Comparison of ENCODE assay signal across 29 cellular contexts in genomic region chr2:25867389-25868003, GRCh38.
"Had no signal": no experiment of that assay in that cellular context is flagged by ENCODE, and none has a peak within 500 bp of the region (broad histone marks: within the 10 kb centered on the region; RNA-seq: fewer than 3 reads in every experiment).

No MANE protein-coding gene starts in this region.

- H3K9me3 ChIP-seq: MG63 had no signal

- H3K4me3 ChIP-seq: MG63, SK-N-MC had no signal

- DNase-seq: activated CD4-positive, alpha-beta T cell treated with anti-CD3 and anti-CD28 coated beads for 1 hour; activated CD4-positive, alpha-beta T cell treated with anti-CD3 and anti-CD28 coated beads, Interleukin-2, amount 10 ng/mL, durations not matched to agents 24 days and 14 days; activated CD4-positive, alpha-beta T cell treated with anti-CD3 and anti-CD28 coated beads, Interleukin-2, amount 50 U/mL, for 48 hours; activated gamma-delta T cell treated with Interleukin-2 at 50 U/mL for 16 hours; activated naive CD4-positive, alpha-beta T cell treated with anti-CD3 and anti-CD28 coated beads, Interleukin-2, amount 10 ng/mL, durations not matched to agents 7 days and 5 days; activated naive CD8-positive, alpha-beta T cell treated with anti-CD3 and anti-CD28 coated beads, Interleukin-2, amount 10 ng/mL, durations not matched to agents 7 days and 5 days; activated T-cell treated with anti-CD3 and anti-CD28 coated beads for 4 hours; activated T-cell treated with anti-CD3 and anti-CD28 coated beads, Interleukin-2, amount 50 U/mL, for 48 hours; aorta; central memory CD4-positive, alpha-beta T cell; MG63; MV-4-11; NCI-H1092 treated with DMSO at 0.1 percent for 48 hours; NCI-H1417 treated with DMSO at 0.1 percent for 48 hours; NCI-H1694; NCI-H2029; NCI-H2107; NCI-H2171 treated with DMSO at 0.1 percent for 48 hours; NCI-H226; NCI-H526; NCI-H774; OCI-M1; RPMI8226; T-cell had no signal

- H3K27me3 ChIP-seq: MG63 had no signal

- H3K36me3 ChIP-seq: MG63 had no signal

- H3K4me3 Mint-ChIP-seq: activated CD4-positive, alpha-beta T cell treated with anti-CD3 and anti-CD28 coated beads, Interleukin-2, amount 10 ng/mL, durations not matched to agents 24 days and 14 days; activated naive CD4-positive, alpha-beta T cell treated with anti-CD3 and anti-CD28 coated beads, Interleukin-2, amount 10 ng/mL, durations not matched to agents 7 days and 5 days; activated naive CD8-positive, alpha-beta T cell treated with anti-CD3 and anti-CD28 coated beads, Interleukin-2, amount 10 ng/mL, durations not matched to agents 7 days and 5 days; activated T-helper 17 cell treated with anti-CD3 and anti-CD28 coated beads, Interleukin-2, amount 50 U/mL, for 72 hours; T-cell had no signal

- ATAC-seq: activated T-helper 17 cell treated with anti-CD3 and anti-CD28 coated beads, Interleukin-2, amount 50 U/mL, for 72 hours; Panc1; Right ventricle myocardium inferior; T-cell had no signal

- FAIRE-seq: bronchial epithelial cell had no signal

- H3K27ac Mint-ChIP-seq: activated CD4-positive, alpha-beta T cell treated with anti-CD3 and anti-CD28 coated beads, Interleukin-2, amount 10 ng/mL, durations not matched to agents 24 days and 14 days; activated naive CD4-positive, alpha-beta T cell treated with anti-CD3 and anti-CD28 coated beads, Interleukin-2, amount 10 ng/mL, durations not matched to agents 7 days and 5 days; activated naive CD8-positive, alpha-beta T cell treated with anti-CD3 and anti-CD28 coated beads, Interleukin-2, amount 10 ng/mL, durations not matched to agents 7 days and 5 days; activated T-helper 17 cell treated with anti-CD3 and anti-CD28 coated beads, Interleukin-2, amount 50 U/mL, for 72 hours; T-cell had no signal

- H3K27me3 Mint-ChIP-seq: activated CD4-positive, alpha-beta T cell treated with anti-CD3 and anti-CD28 coated beads, Interleukin-2, amount 10 ng/mL, durations not matched to agents 24 days and 14 days; activated naive CD4-positive, alpha-beta T cell treated with anti-CD3 and anti-CD28 coated beads, Interleukin-2, amount 10 ng/mL, durations not matched to agents 7 days and 5 days; activated naive CD8-positive, alpha-beta T cell treated with anti-CD3 and anti-CD28 coated beads, Interleukin-2, amount 10 ng/mL, durations not matched to agents 7 days and 5 days; activated T-helper 17 cell treated with anti-CD3 and anti-CD28 coated beads, Interleukin-2, amount 50 U/mL, for 72 hours; T-cell had no signal

- H3K9me3 Mint-ChIP-seq: activated CD4-positive, alpha-beta T cell treated with anti-CD3 and anti-CD28 coated beads, Interleukin-2, amount 10 ng/mL, durations not matched to agents 24 days and 14 days; activated naive CD4-positive, alpha-beta T cell treated with anti-CD3 and anti-CD28 coated beads, Interleukin-2, amount 10 ng/mL, durations not matched to agents 7 days and 5 days; activated T-helper 17 cell treated with anti-CD3 and anti-CD28 coated beads, Interleukin-2, amount 50 U/mL, for 72 hours; T-cell had no signal

- H3K27ac ChIP-seq: SK-N-MC had no signal
